In genomic region chr3:143127801-143128200, GRCh38 we compare ENCODE assay signal across 14 cellular contexts. TPM values are rescaled to one million over a fixed set of nuclear protein-coding genes. Genes with fewer than 3 reads are reported as not detected.
DNase-seq lines count a peak whose midpoint lies in the region; ATAC-seq and TF ChIP-seq lines count a peak whose summit lies in the region.
"Had no signal": no experiment of that assay in that cellular context is flagged by ENCODE, and none has a peak within 500 bp of the region (broad histone marks: within the 10 kb centered on the region; RNA-seq: fewer than 3 reads in every experiment).

No MANE protein-coding gene starts in this region.

- H3K4me3 Mint-ChIP-seq in natural killer cell (no peak overlapping the region), immature natural killer cell (peak overlapping the region in 1 of 5 donors; percentile 10), nephron (peak overlapping the region in 1 of 3 experiments; percentile 4)
- no peak overlapping the region for H3K4me3 Mint-ChIP-seq in natural killer cell treated with Interleukin-12 subunit alpha and Interleukin-12 subunit beta and Interleukin-15 and Interleukin-18, amount 100 ng/mL, for 72 hours

- H3K9me3 Mint-ChIP-seq in natural killer cell, result no peaks in the 10 kb centered on the region
- H3K9me3 Mint-ChIP-seq in natural killer cell treated with Interleukin-12 subunit alpha and Interleukin-12 subunit beta and Interleukin-15 and Interleukin-18, amount 100 ng/mL, for 72 hours, result no peaks in the 10 kb centered on the region
- H3K9me3 Mint-ChIP-seq in immature natural killer cell, result no peaks in the 10 kb centered on the region
- no peaks in the 10 kb centered on the region for H3K9me3 Mint-ChIP-seq in nephron

- H3K27me3 Mint-ChIP-seq in natural killer cell (ENCODE audit: low read depth in 2 of 2) (no peaks in the 10 kb centered on the region), immature natural killer cell (ENCODE audit: low read depth in 3 of 3) (peaks cover 0 to 4% (median 3%) of the 10 kb centered on the region in 3 donors), nephron (ENCODE audit: low read depth) (peaks cover 3% of the 10 kb centered on the region)
- H3K27me3 Mint-ChIP-seq in natural killer cell treated with Interleukin-12 subunit alpha and Interleukin-12 subunit beta and Interleukin-15 and Interleukin-18, amount 100 ng/mL, for 72 hours, result no peaks in the 10 kb centered on the region

- peaks cover 90 to 93% of the 10 kb centered on the region in 2 donors for H3K4me1 Mint-ChIP-seq in natural killer cell
- peaks cover 53 to 58% of the 10 kb centered on the region in 2 donors for H3K4me1 Mint-ChIP-seq in natural killer cell treated with Interleukin-12 subunit alpha and Interleukin-12 subunit beta and Interleukin-15 and Interleukin-18, amount 100 ng/mL, for 72 hours (ENCODE audit: low read depth in 2 of 2)
- H3K4me1 Mint-ChIP-seq in immature natural killer cell, result peaks cover 88 to 99% of the 10 kb centered on the region in 2 donors
- peaks cover 47% of the 10 kb centered on the region for H3K4me1 Mint-ChIP-seq in nephron

- no peak for ATAC-seq in natural killer cell
- no peak for ATAC-seq in natural killer cell treated with Interleukin-12 subunit alpha and Interleukin-12 subunit beta and Interleukin-15 and Interleukin-18, amount 100 ng/mL, for 72 hours
- ATAC-seq in HG03354 (IDR thresholded peaks at IDR 0.05; ENCODE audit: poor library complexity, severe bottlenecking, unreplicated experiment), result no peak
- ATAC-seq: A549 had no signal

- intact Hi-C loops in natural killer cell (cut with micrococcal nuclease), result loop anchor here (2.0 kb wide), 1 partner anchor 53 kb away; no protein-coding TSS in a partner anchor
- intact Hi-C loops in cardiac septum (cut with DNase I), result loop anchor here (10.0 kb wide), 1 partner anchor 317 kb away; no protein-coding TSS in a partner anchor

- no peak for TF ChIP-seq CTCF in natural killer cell (IDR thresholded peaks at IDR 0.05)
- TF ChIP-seq CTCF in nephron (IDR thresholded peaks at IDR 0.05; ENCODE audit: unreplicated experiment in 3 of 3), result no peak

- H3K27ac Mint-ChIP-seq in natural killer cell (peak overlapping the region; percentile 84 to 90), immature natural killer cell (peak overlapping the region; percentile 38 to 97 (median 66)), nephron (peak overlapping the region; percentile 7 to 27 (median 12))
- peak overlapping the region in 1 of 2 donors; percentile 86 for H3K27ac Mint-ChIP-seq in natural killer cell treated with Interleukin-12 subunit alpha and Interleukin-12 subunit beta and Interleukin-15 and Interleukin-18, amount 100 ng/mL, for 72 hours

- H3K36me3 Mint-ChIP-seq in natural killer cell (peaks cover 18% of the 10 kb centered on the region), immature natural killer cell (peaks cover 11 to 56% (median 40%) of the 10 kb centered on the region in 3 donors), nephron (ENCODE audit: low read depth) (peaks cover 19% of the 10 kb centered on the region)
- peaks cover 18% of the 10 kb centered on the region for H3K36me3 Mint-ChIP-seq in natural killer cell treated with Interleukin-12 subunit alpha and Interleukin-12 subunit beta and Interleukin-15 and Interleukin-18, amount 100 ng/mL, for 72 hours

- DNase-seq in natural killer cell (no peak), immature natural killer cell (no peak), cardiac septum (ENCODE audit: low spot score) (no peak), HuH-7.5 (ENCODE audit: low spot score) (no peak)
- no peak for DNase-seq in natural killer cell treated with Interleukin-12 subunit alpha and Interleukin-12 subunit beta and Interleukin-15 and Interleukin-18, amount 100 ng/mL, for 72 hours (ENCODE audit: low spot score)
- DNase-seq: AML-193, DMS153, DMS79, GF-D8, GM23248, KBM-7 had no signal

RNA-seq across cellular contexts. Expression of gene CHST2, which starts 8.2 kb away (rescaled TPM):
- total RNA-seq in natural killer cell, result 100 to 1,000 TPM in 1 of 3 donors, 10 to 100 TPM in 2; 74.6 to 113 (median 95.4) TPM
- 10 to 100 TPM; 16.3 to 26.9 TPM for total RNA-seq in natural killer cell treated with Interleukin-12 subunit alpha and Interleukin-12 subunit beta and Interleukin-15 and Interleukin-18, amount 100 ng/mL, for 72 hours
- polyA plus RNA-seq in immature natural killer cell, result 100 to 1,000 TPM; 105 to 117 (median 116) TPM
- 2.4 TPM for total RNA-seq in cardiac septum
